8 cellular contexts compared by ENCODE assay signal in the genomic region with DNA sequence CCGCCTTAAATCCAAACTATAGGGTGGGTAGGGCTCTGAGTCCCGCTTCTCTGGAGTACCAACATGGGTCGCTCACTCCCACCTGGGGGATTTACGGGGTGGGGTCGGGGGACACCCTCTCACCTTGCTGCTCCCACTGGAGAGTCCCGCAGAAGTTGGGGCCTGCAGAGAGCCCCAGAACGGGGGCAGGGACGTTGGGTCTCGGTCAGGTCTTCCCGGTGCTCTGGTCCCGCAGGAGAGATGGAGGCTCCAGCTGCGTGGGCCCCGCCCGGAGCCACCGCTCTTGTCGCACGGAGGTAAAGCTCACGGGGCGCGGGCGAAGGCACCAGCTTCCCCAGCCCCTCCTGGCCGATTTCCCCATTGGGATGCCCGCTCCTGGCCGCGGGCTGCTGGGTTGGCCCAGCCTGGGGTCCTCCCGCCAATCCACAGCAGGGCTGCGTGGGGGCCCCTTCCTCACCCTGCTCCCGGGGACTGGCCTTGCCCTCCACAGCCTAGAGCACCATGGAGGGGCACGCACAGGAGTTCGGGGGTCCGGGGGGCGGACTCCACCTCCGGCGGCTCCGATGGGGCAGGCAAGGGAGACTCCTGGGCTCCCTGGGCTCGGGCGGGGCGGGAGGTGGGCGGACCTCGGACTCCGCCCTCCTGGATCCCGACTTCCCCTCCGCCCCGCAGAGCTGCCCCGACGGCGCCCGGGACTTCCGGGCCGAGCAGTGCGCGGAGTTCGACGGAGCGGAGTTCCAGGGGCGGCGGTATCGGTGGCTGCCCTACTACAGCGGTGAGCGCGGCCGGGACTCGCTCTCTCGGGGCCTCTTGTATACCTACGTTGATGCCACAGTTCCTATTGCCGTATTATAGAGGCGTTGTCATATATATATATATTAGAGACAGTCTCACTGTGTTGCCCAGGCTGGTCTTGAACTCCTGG. TPM values are rescaled to one million over a fixed set of nuclear protein-coding genes. Genes with fewer than 3 reads are reported as not detected.
DNase-seq lines count a peak whose midpoint lies in the region; ATAC-seq and TF ChIP-seq lines count a peak whose summit lies in the region.

No MANE protein-coding gene starts in this region.

- no peak for TF ChIP-seq POLR2A in sigmoid colon (IDR thresholded peaks at IDR 0.05)

- TF ChIP-seq CTCF in sigmoid colon (IDR thresholded peaks at IDR 0.05) = no peak

- peak in 4 of 5 donors; percentile 12 to 30 (median 25) for DNase-seq in CD4-positive, alpha-beta memory T cell
- DNase-seq in NCI-H510A (lab: John Stamatoyannopoulos, UW) (peak; percentile 38), foreskin melanocyte (peak; percentile 41), sigmoid colon (no peak), substantia nigra (lab: John Stamatoyannopoulos, UW) (no peak)
- DNase-seq in activated T-cell treated with anti-CD3 and anti-CD28 coated beads, Interleukin-2, amount 50 U/mL, for 24 hours = peak; percentile 70

- H3K36me3 ChIP-seq in CD4-positive, alpha-beta memory T cell (ENCODE audit: insufficient read depth, low read length) = no peaks in the 10 kb centered on the region
- peaks cover 0 to 12% (median 0%) of the 10 kb centered on the region in 4 donors for H3K36me3 ChIP-seq in sigmoid colon

- no peak overlapping the region for H3K27ac ChIP-seq in CD4-positive, alpha-beta memory T cell (ENCODE audit: low read depth, low read length)
- peak overlapping the region in 1 of 4 donors; percentile 12 for H3K27ac ChIP-seq in sigmoid colon
- no peak overlapping the region for H3K27ac ChIP-seq in substantia nigra (ENCODE audit: low read depth, low read length, poor library complexity, severe bottlenecking)

- H3K27me3 Mint-ChIP-seq in CD4-positive, alpha-beta memory T cell = peaks cover 23 to 33% of the 10 kb centered on the region in 2 donors
- H3K27me3 Mint-ChIP-seq in activated T-cell treated with anti-CD3 and anti-CD28 coated beads, Interleukin-2, amount 50 U/mL, for 24 hours = peaks cover 56% of the 10 kb centered on the region

- H3K9me3 Mint-ChIP-seq in CD4-positive, alpha-beta memory T cell = no peaks in the 10 kb centered on the region
- H3K9me3 Mint-ChIP-seq in activated T-cell treated with anti-CD3 and anti-CD28 coated beads, Interleukin-2, amount 50 U/mL, for 24 hours = no peaks in the 10 kb centered on the region

- peak; percentile 61 for ATAC-seq in GM21529 (IDR thresholded peaks at IDR 0.05; ENCODE audit: unreplicated experiment)
- no peak for ATAC-seq in GM18858 (IDR thresholded peaks at IDR 0.05; ENCODE audit: unreplicated experiment)

- no peak for TF ChIP-seq EP300 in sigmoid colon (IDR thresholded peaks at IDR 0.05)

- intact Hi-C loops in CD4-positive, alpha-beta memory T cell (cut with micrococcal nuclease) = no loop called here
- intact Hi-C loops in sigmoid colon (cut with DNase I) = no loop called here

- H3K4me1 Mint-ChIP-seq in CD4-positive, alpha-beta memory T cell = peaks cover 13 to 31% (median 28%) of the 10 kb centered on the region in 4 donors
- peaks cover 23% of the 10 kb centered on the region for H3K4me1 Mint-ChIP-seq in activated T-cell treated with anti-CD3 and anti-CD28 coated beads, Interleukin-2, amount 50 U/mL, for 24 hours (ENCODE audit: low read depth)

- H3K9me3 ChIP-seq in CD4-positive, alpha-beta memory T cell (ENCODE audit: control insufficient read depth in 1 of 2, low read length in 2 of 2) = no peaks in the 10 kb centered on the region
- no peaks in the 10 kb centered on the region for H3K9me3 ChIP-seq in sigmoid colon

- peak overlapping the region; percentile 50 to 82 (median 74) for H3K4me3 Mint-ChIP-seq in CD4-positive, alpha-beta memory T cell
- peak overlapping the region; percentile 66 for H3K4me3 Mint-ChIP-seq in activated T-cell treated with anti-CD3 and anti-CD28 coated beads, Interleukin-2, amount 50 U/mL, for 24 hours

- H3K27me3 ChIP-seq in CD4-positive, alpha-beta memory T cell (ENCODE audit: insufficient read depth, low read length) = no peaks in the 10 kb centered on the region
- peaks cover 0 to 15% (median 7%) of the 10 kb centered on the region in 3 donors for H3K27me3 ChIP-seq in sigmoid colon

- no peaks in the 10 kb centered on the region for H3K36me3 Mint-ChIP-seq in CD4-positive, alpha-beta memory T cell
- no peaks in the 10 kb centered on the region for H3K36me3 Mint-ChIP-seq in activated T-cell treated with anti-CD3 and anti-CD28 coated beads, Interleukin-2, amount 50 U/mL, for 24 hours (ENCODE audit: low read depth)

- POLR2A ChIA-PET in CD4-positive, alpha-beta memory T cell (lab: Charles Lee; ENCODE audit: partially characterized antibody) = interaction anchor here (0.6 to 0.8 kb wide), 2 partner anchors 10 to 245 kb away, joined by 3 to 4 read pairs; a partner anchor contains a TSS

- peak overlapping the region; percentile 6 to 34 for H3K4me3 ChIP-seq in CD4-positive, alpha-beta memory T cell (ENCODE audit: low read length in 2 of 2)
- peak overlapping the region; percentile 31 to 46 (median 36) for H3K4me3 ChIP-seq in sigmoid colon

- CTCF ChIA-PET in CD4-positive, alpha-beta memory T cell (lab: Charles Lee; ENCODE audit: partially characterized antibody) = no interaction called here

- H3K4me1 ChIP-seq in CD4-positive, alpha-beta memory T cell (ENCODE audit: insufficient read depth, low read length) = peaks cover 7% of the 10 kb centered on the region
- peaks cover 0 to 29% (median 25%) of the 10 kb centered on the region in 4 donors for H3K4me1 ChIP-seq in sigmoid colon

- H3K27ac Mint-ChIP-seq in CD4-positive, alpha-beta memory T cell = no peak overlapping the region
- no peak overlapping the region for H3K27ac Mint-ChIP-seq in activated T-cell treated with anti-CD3 and anti-CD28 coated beads, Interleukin-2, amount 50 U/mL, for 24 hours

- 32 to 73% methylated on average over 67 of the region's 67 CpGs for WGBS in sigmoid colon, 2 donors

RNA-seq across cellular contexts. Expression of a gene that starts 8.4 kb away (rescaled TPM):
- under 1 TPM; 0.11 to 0.17 TPM for total RNA-seq in CD4-positive, alpha-beta memory T cell
- polyA plus RNA-seq in CD4-positive, alpha-beta memory T cell = under 1 TPM; 0.32 to 0.50 TPM
- 10 to 100 TPM; 11.8 to 52.1 (median 18.5) TPM for total RNA-seq in sigmoid colon
- polyA plus RNA-seq in sigmoid colon = 10 to 100 TPM in 1 of 3 donors, 1 to 10 TPM in 1, under 1 TPM in 1; 0.46 to 13.6 (median 1.2) TPM

Comparison
In these comparisons a context has a peak if more than half of its experiments do, and no peak if none do; other contexts are left out.
1. DNase-seq: peak in CD4-positive, alpha-beta memory T cell (4 of 5), NCI-H510A (single experiment), activated T-cell treated with anti-CD3 and anti-CD28 coated beads, Interleukin-2, amount 50 U/mL, for 24 hours (single experiment) and foreskin melanocyte (single experiment); none in sigmoid colon (single experiment) and substantia nigra (0 of 49).
2. RNA of a gene that starts 8.4 kb away (total RNA-seq): 11.8 to 52.1 TPM in sigmoid colon; 0.11 to 0.17 TPM in CD4-positive, alpha-beta memory T cell; every median in the first group is over 10 times any median in the second.